Comparison of ENCODE assay signal across 1 cellular context in genomic region chr11:75771646-75772410, GRCh38.
TF ChIP-seq lines count a peak whose summit lies in the region.

No MANE protein-coding gene starts in this region.

TF ChIP-seq in H1, 55 proteins besides CTCF, POLR2A, EP300 and RAD21:
- no peak for TF ChIP-seq BRCA1 (IDR thresholded peaks at IDR 0.05; ENCODE audit: low read depth, low read length)
- TF ChIP-seq RFX5 (IDR thresholded peaks at IDR 0.05; ENCODE audit: borderline replicate concordance, low read depth, low read length): no peak
- TF ChIP-seq TEAD4 (IDR thresholded peaks at IDR 0.05; ENCODE audit: low read depth, low read length): no peak
- TF ChIP-seq CHD7 (IDR thresholded peaks at IDR 0.05; ENCODE audit: insufficient replicate concordance, low read length): no peak
